In the genomic region with DNA sequence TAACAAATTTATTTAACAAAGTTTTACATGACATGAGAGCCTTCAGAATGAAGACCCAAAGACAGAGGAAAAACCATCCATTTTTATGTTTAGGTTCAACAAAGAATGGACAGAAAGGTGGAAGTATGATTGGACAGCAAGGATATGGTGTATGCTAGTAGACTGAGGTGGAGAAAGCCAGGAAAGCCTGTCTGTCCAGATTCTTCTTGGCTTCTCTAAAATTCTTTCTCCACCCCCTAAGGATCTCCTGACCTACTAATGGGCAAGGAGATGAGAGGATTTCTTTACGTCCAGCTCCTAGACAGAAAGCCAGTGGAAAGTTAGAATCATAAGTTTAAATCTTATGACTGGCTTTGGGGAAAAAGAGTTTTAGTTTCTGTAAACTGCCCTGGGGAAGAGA, we compare ENCODE assay signal across 23 cellular contexts. TPM values are rescaled to one million over a fixed set of nuclear protein-coding genes. Genes with fewer than 3 reads are reported as not detected.
A peak's percentile ranks its signal among the peaks of the same experiment; 100 is the strongest.
DNase-seq lines count a peak whose midpoint lies in the region; ATAC-seq and TF ChIP-seq lines count a peak whose summit lies in the region.
"Had no signal": no experiment of that assay in that cellular context is flagged by ENCODE, and none has a peak within 500 bp of the region (broad histone marks: within the 10 kb centered on the region; RNA-seq: fewer than 3 reads in every experiment).

No MANE protein-coding gene starts in this region.

- no peak overlapping the region for H3K27ac Mint-ChIP-seq in activated CD4-positive, alpha-beta T cell treated with anti-CD3 and anti-CD28 coated beads, Interleukin-2, amount 10 ng/mL, durations not matched to agents 24 days and 14 days
- no peak overlapping the region for H3K27ac Mint-ChIP-seq in activated CD4-positive, alpha-beta T cell treated with anti-CD3 and anti-CD28 coated beads, Interleukin-2, amount 10 ng/mL, durations not matched to agents 7 days and 5 days
- H3K27ac Mint-ChIP-seq in activated T-helper 2 cell treated with anti-CD3 and anti-CD28 coated beads, Interferon-gamma antibody, Interleukin-2, Interleukin-4, amounts not matched to agents 10 μg/mL and 5 μg/mL and 100 μg/mL, durations not matched to agents 14 hours and 24 hours and 36 hours: peak overlapping the region; percentile 68
- H3K27ac Mint-ChIP-seq in naive thymus-derived CD4-positive, alpha-beta T cell: peak overlapping the region in 5 of 9 donors; percentile 10 to 70 (median 38)

- H3K4me1 ChIP-seq in DOHH2 (ENCODE audit: control insufficient read depth, low read length) (peaks cover 51% of the 10 kb centered on the region), SK-N-SH (ENCODE audit: control insufficient read depth in 1 of 2, insufficient read depth in 2 of 2, low read depth in 1 of 2, low read length in 1 of 2) (peaks cover 10 to 13% of the 10 kb centered on the region in 2 experiments; a peak in 3 of 4 replicates)
- peaks cover 13 to 16% of the 10 kb centered on the region in 2 donors for H3K4me1 ChIP-seq in naive thymus-derived CD4-positive, alpha-beta T cell (ENCODE audit: control insufficient read depth in 2 of 2, insufficient read depth in 2 of 2, low read length in 2 of 2)

- no peak overlapping the region for H2AFZ ChIP-seq in SK-N-SH (ENCODE audit: low read depth)

- TF ChIP-seq CTCF in DOHH2 (IDR thresholded peaks at IDR 0.05; ENCODE audit: low read depth, low read length, poor library complexity, severe bottlenecking): no peak
- no peak for TF ChIP-seq CTCF in SK-N-SH (IDR thresholded peaks at IDR 0.05)

- peaks cover 31% of the 10 kb centered on the region for H3K4me1 Mint-ChIP-seq in activated CD4-positive, alpha-beta T cell treated with anti-CD3 and anti-CD28 coated beads, Interleukin-2, amount 10 ng/mL, durations not matched to agents 24 days and 14 days
- peaks cover 45% of the 10 kb centered on the region for H3K4me1 Mint-ChIP-seq in activated CD4-positive, alpha-beta T cell treated with anti-CD3 and anti-CD28 coated beads, Interleukin-2, amount 10 ng/mL, durations not matched to agents 7 days and 5 days
- H3K4me1 Mint-ChIP-seq in activated T-helper 2 cell treated with anti-CD3 and anti-CD28 coated beads, Interferon-gamma antibody, Interleukin-2, Interleukin-4, amounts not matched to agents 10 μg/mL and 5 μg/mL and 100 μg/mL, durations not matched to agents 14 hours and 24 hours and 36 hours (ENCODE audit: low read depth): peaks cover 34% of the 10 kb centered on the region
- H3K4me1 Mint-ChIP-seq in naive thymus-derived CD4-positive, alpha-beta T cell: peaks cover 11 to 53% (median 41%) of the 10 kb centered on the region in 7 donors

- TF ChIP-seq RAD21 in SK-N-SH (IDR thresholded peaks at IDR 0.05; ENCODE audit: low read length): no peak

- H3K36me3 Mint-ChIP-seq in activated CD4-positive, alpha-beta T cell treated with anti-CD3 and anti-CD28 coated beads, Interleukin-2, amount 10 ng/mL, durations not matched to agents 24 days and 14 days (ENCODE audit: low read depth): peaks cover 53% of the 10 kb centered on the region
- peaks cover 44% of the 10 kb centered on the region for H3K36me3 Mint-ChIP-seq in activated CD4-positive, alpha-beta T cell treated with anti-CD3 and anti-CD28 coated beads, Interleukin-2, amount 10 ng/mL, durations not matched to agents 7 days and 5 days (ENCODE audit: low read depth)
- peaks cover 65% of the 10 kb centered on the region for H3K36me3 Mint-ChIP-seq in activated T-helper 2 cell treated with anti-CD3 and anti-CD28 coated beads, Interferon-gamma antibody, Interleukin-2, Interleukin-4, amounts not matched to agents 10 μg/mL and 5 μg/mL and 100 μg/mL, durations not matched to agents 14 hours and 24 hours and 36 hours (ENCODE audit: low read depth)
- H3K36me3 Mint-ChIP-seq in naive thymus-derived CD4-positive, alpha-beta T cell: peaks cover 5 to 43% (median 34%) of the 10 kb centered on the region in 5 donors

- H3K9me2 ChIP-seq in DOHH2 (replicated peaks; ENCODE audit: control insufficient read depth, low read length) (no peaks in the 10 kb centered on the region), SK-N-SH (no peaks in the 10 kb centered on the region)

- no peaks in the 10 kb centered on the region for H3K9me3 ChIP-seq in DOHH2 (ENCODE audit: control insufficient read depth, insufficient read depth, low read length)
- no peaks in the 10 kb centered on the region for H3K9me3 ChIP-seq in naive thymus-derived CD4-positive, alpha-beta T cell (ENCODE audit: control insufficient read depth in 2 of 3, low read length in 3 of 3)
- no peaks in the 10 kb centered on the region for H3K9me3 ChIP-seq in SK-N-SH
- H3K9me3 ChIP-seq: tibial nerve had no signal

- H3K9ac ChIP-seq in SK-N-SH: no peak overlapping the region

- TF ChIP-seq EP300 in SK-N-SH (IDR thresholded peaks at IDR 0.05; ENCODE audit: borderline replicate concordance in 1 of 2, low read depth in 1 of 2, low read length in 1 of 2): no peak

- peak overlapping the region; percentile 39 for H3K4me3 Mint-ChIP-seq in activated CD4-positive, alpha-beta T cell treated with anti-CD3 and anti-CD28 coated beads, Interleukin-2, amount 10 ng/mL, durations not matched to agents 24 days and 14 days
- no peak overlapping the region for H3K4me3 Mint-ChIP-seq in activated CD4-positive, alpha-beta T cell treated with anti-CD3 and anti-CD28 coated beads, Interleukin-2, amount 10 ng/mL, durations not matched to agents 7 days and 5 days
- peak overlapping the region; percentile 26 for H3K4me3 Mint-ChIP-seq in activated T-helper 2 cell treated with anti-CD3 and anti-CD28 coated beads, Interferon-gamma antibody, Interleukin-2, Interleukin-4, amounts not matched to agents 10 μg/mL and 5 μg/mL and 100 μg/mL, durations not matched to agents 14 hours and 24 hours and 36 hours (ENCODE audit: low read depth)
- H3K4me3 Mint-ChIP-seq in naive thymus-derived CD4-positive, alpha-beta T cell: peak overlapping the region in 4 of 10 donors; percentile 12 to 86 (median 24)
- H3K4me3 Mint-ChIP-seq: brain, H9 had no signal

- DNase-seq in activated CD4-positive, alpha-beta T cell treated with anti-CD3 and anti-CD28 coated beads, Interleukin-2, amount 10 ng/mL, durations not matched to agents 24 days and 14 days: no peak
- DNase-seq in activated CD4-positive, alpha-beta T cell treated with anti-CD3 and anti-CD28 coated beads, Interleukin-2, amount 10 ng/mL, durations not matched to agents 7 days and 5 days: no peak
- no peak for DNase-seq in activated T-helper 2 cell treated with anti-CD3 and anti-CD28 coated beads, Interferon-gamma antibody, Interleukin-2, Interleukin-4, amounts not matched to agents 10 μg/mL and 5 μg/mL and 100 μg/mL, durations not matched to agents 14 hours and 24 hours and 36 hours (ENCODE audit: low spot score)
- DNase-seq in naive thymus-derived CD4-positive, alpha-beta T cell: no peak
- DNase-seq in SK-N-SH: no peak
- DNase-seq: activated CD8-positive, alpha-beta memory T cell treated with anti-CD3 and anti-CD28 coated beads, Interleukin-2, amount 50 U/mL, for 4 hours; activated naive CD4-positive, alpha-beta T cell treated with anti-CD3 and anti-CD28 coated beads, Interleukin-2, amount 50 U/mL, for 16 hours; cortex of kidney; EL; H9; left colon; NCI-H1105 treated with DMSO at 0.1 percent for 48 hours; NCI-H2107; NCI-H524 treated with DMSO at 0.1 percent for 48 hours; nucleus accumbens; SHP77 treated with DMSO at 0.1 percent for 48 hours had no signal

- H3F3A ChIP-seq in DOHH2 (ENCODE audit: control insufficient read depth, insufficient read depth) (no peaks in the 10 kb centered on the region), SK-N-SH (replicated peaks; ENCODE audit: insufficient read depth) (peaks cover 28% of the 10 kb centered on the region)

- intact Hi-C loops in activated CD4-positive, alpha-beta T cell treated with anti-CD3 and anti-CD28 coated beads, Interleukin-2, amount 10 ng/mL, durations not matched to agents 24 days and 14 days (cut with micrococcal nuclease): loop anchor here (5.0 to 10.0 kb wide), 2 partner anchors 770 to 792 kb away; a partner anchor contains a TSS
- intact Hi-C loops in activated T-helper 2 cell treated with anti-CD3 and anti-CD28 coated beads, Interferon-gamma antibody, Interleukin-2, Interleukin-4, amounts not matched to agents 10 μg/mL and 5 μg/mL and 100 μg/mL, durations not matched to agents 14 hours and 24 hours and 36 hours (cut with micrococcal nuclease): loop anchor here (5.0 to 10.0 kb wide), 2 partner anchors 37 to 120 kb away; a partner anchor contains a TSS
- intact Hi-C loops in naive thymus-derived CD4-positive, alpha-beta T cell (cut with micrococcal nuclease): loop anchor here (5.0 kb wide), 4 partner anchors 697 to 1182 kb away; a partner anchor contains a TSS

- H3K36me3 ChIP-seq in DOHH2 (ENCODE audit: control insufficient read depth, low read length): peaks cover 79% of the 10 kb centered on the region
- H3K36me3 ChIP-seq in naive thymus-derived CD4-positive, alpha-beta T cell (ENCODE audit: control insufficient read depth in 2 of 3, insufficient read depth in 3 of 3, low read length in 3 of 3): peaks cover 4 to 12% (median 8%) of the 10 kb centered on the region in 3 experiments
- H3K36me3 ChIP-seq in SK-N-SH (replicated peaks in 1 of 2; ENCODE audit: control insufficient read depth in 1 of 2, insufficient read depth in 2 of 2, low read length in 1 of 2): peaks cover 22 to 53% of the 10 kb centered on the region in 2 experiments

- POLR2A ChIA-PET in activated CD4-positive, alpha-beta T cell treated with anti-CD3 and anti-CD28 coated beads, Interleukin-2, amount 10 ng/mL, durations not matched to agents 7 days and 5 days (lab: Charles Lee): no interaction called here
- POLR2A ChIA-PET in naive thymus-derived CD4-positive, alpha-beta T cell (lab: Charles Lee): no interaction called here
- POLR2A ChIA-PET in SK-N-SH (lab: Yijun Ruan, JAX): no interaction called here

- no peak overlapping the region for H3K27ac ChIP-seq in DOHH2 (ENCODE audit: low read depth, low read length)
- no peak overlapping the region for H3K27ac ChIP-seq in naive thymus-derived CD4-positive, alpha-beta T cell (ENCODE audit: low read depth, low read length)
- no peak overlapping the region for H3K27ac ChIP-seq in SK-N-SH (ENCODE audit: low read depth in 2 of 2, low read length in 1 of 2)
- H3K27ac ChIP-seq: foreskin keratinocyte, tibial nerve had no signal

- H3K4me3 ChIP-seq in DOHH2 (ENCODE audit: low read length) (peak overlapping the region; percentile 6; the same call in 1 of the 2 replicates), SK-N-SH (ENCODE audit: low read depth in 2 of 2, low read length in 1 of 2) (no peak overlapping the region)
- no peak overlapping the region for H3K4me3 ChIP-seq in naive thymus-derived CD4-positive, alpha-beta T cell (ENCODE audit: low read length)
- H3K4me3 ChIP-seq: tibial nerve had no signal

- H4K20me1 ChIP-seq in DOHH2 (ENCODE audit: control insufficient read depth, insufficient read depth, low read depth, low read length): no peaks in the 10 kb centered on the region; the same call in 1 of the 2 replicates
- no peaks in the 10 kb centered on the region for H4K20me1 ChIP-seq in SK-N-SH (ENCODE audit: insufficient read depth)

- H3K79me2 ChIP-seq in DOHH2 (ENCODE audit: control insufficient read depth, low read length) (peaks cover 83% of the 10 kb centered on the region), SK-N-SH (ENCODE audit: insufficient read depth) (peaks cover 61% of the 10 kb centered on the region)

- no peaks in the 10 kb centered on the region for H3K27me3 ChIP-seq in DOHH2 (ENCODE audit: control insufficient read depth, low read length)
- no peaks in the 10 kb centered on the region for H3K27me3 ChIP-seq in naive thymus-derived CD4-positive, alpha-beta T cell (ENCODE audit: control insufficient read depth in 2 of 2, insufficient read depth in 2 of 2, low read length in 2 of 2)
- no peaks in the 10 kb centered on the region for H3K27me3 ChIP-seq in SK-N-SH (ENCODE audit: insufficient read depth)
- H3K27me3 ChIP-seq: foreskin keratinocyte, tibial nerve had no signal

- WGBS in SK-N-SH (ENCODE audit: low lambda C conversion rate): 86% methylated on average over 1 of the region's 1 CpG

- H3K27me3 Mint-ChIP-seq in activated CD4-positive, alpha-beta T cell treated with anti-CD3 and anti-CD28 coated beads, Interleukin-2, amount 10 ng/mL, durations not matched to agents 24 days and 14 days: no peaks in the 10 kb centered on the region
- no peaks in the 10 kb centered on the region for H3K27me3 Mint-ChIP-seq in activated CD4-positive, alpha-beta T cell treated with anti-CD3 and anti-CD28 coated beads, Interleukin-2, amount 10 ng/mL, durations not matched to agents 7 days and 5 days
- no peaks in the 10 kb centered on the region for H3K27me3 Mint-ChIP-seq in activated T-helper 2 cell treated with anti-CD3 and anti-CD28 coated beads, Interferon-gamma antibody, Interleukin-2, Interleukin-4, amounts not matched to agents 10 μg/mL and 5 μg/mL and 100 μg/mL, durations not matched to agents 14 hours and 24 hours and 36 hours (ENCODE audit: low read depth)
- no peaks in the 10 kb centered on the region for H3K27me3 Mint-ChIP-seq in naive thymus-derived CD4-positive, alpha-beta T cell

- no peaks in the 10 kb centered on the region for H3K9me3 Mint-ChIP-seq in activated CD4-positive, alpha-beta T cell treated with anti-CD3 and anti-CD28 coated beads, Interleukin-2, amount 10 ng/mL, durations not matched to agents 24 days and 14 days
- H3K9me3 Mint-ChIP-seq in activated CD4-positive, alpha-beta T cell treated with anti-CD3 and anti-CD28 coated beads, Interleukin-2, amount 10 ng/mL, durations not matched to agents 7 days and 5 days: no peaks in the 10 kb centered on the region
- H3K9me3 Mint-ChIP-seq in activated T-helper 2 cell treated with anti-CD3 and anti-CD28 coated beads, Interferon-gamma antibody, Interleukin-2, Interleukin-4, amounts not matched to agents 10 μg/mL and 5 μg/mL and 100 μg/mL, durations not matched to agents 14 hours and 24 hours and 36 hours: no peaks in the 10 kb centered on the region
- no peaks in the 10 kb centered on the region for H3K9me3 Mint-ChIP-seq in naive thymus-derived CD4-positive, alpha-beta T cell
- H3K9me3 Mint-ChIP-seq: brain, H9 had no signal

- CTCF ChIA-PET in activated CD4-positive, alpha-beta T cell treated with anti-CD3 and anti-CD28 coated beads, Interleukin-2, amount 10 ng/mL, durations not matched to agents 7 days and 5 days (lab: Charles Lee): interaction anchor here (0.7 to 1.3 kb wide), 2 partner anchors 10 to 97 kb away, joined by 3 read pairs; no protein-coding TSS in a partner anchor
- CTCF ChIA-PET in naive thymus-derived CD4-positive, alpha-beta T cell (lab: Charles Lee): no interaction called here
- CTCF ChIA-PET in SK-N-SH (lab: Yijun Ruan, JAX): no interaction called here

- H3K4me2 ChIP-seq in DOHH2 (ENCODE audit: low read length) (peak overlapping the region; percentile 79), SK-N-SH (no peak overlapping the region)

- ATAC-seq in naive thymus-derived CD4-positive, alpha-beta T cell: no peak
- ATAC-seq in GM18861 (IDR thresholded peaks at IDR 0.05; ENCODE audit: unreplicated experiment) (no peak), GM18867 (IDR thresholded peaks at IDR 0.05; ENCODE audit: unreplicated experiment) (no peak)
- ATAC-seq: activated CD4-positive, CD25-positive, alpha-beta regulatory T cell treated with anti-CD3 and anti-CD28 coated beads, Interleukin-2, amount 50 U/mL, for 24 hours; foreskin keratinocyte; left colon had no signal

RNA-seq across cellular contexts. Expression of a gene that starts 3.0 kb away (rescaled TPM):
- total RNA-seq in activated CD4-positive, alpha-beta T cell treated with anti-CD3 and anti-CD28 coated beads, Interleukin-2, amount 10 ng/mL, durations not matched to agents 24 days and 14 days: 316 and 322 TPM in 2 replicates
- total RNA-seq in activated CD4-positive, alpha-beta T cell treated with anti-CD3 and anti-CD28 coated beads, Interleukin-2, amount 10 ng/mL, durations not matched to agents 7 days and 5 days: 100 to 1,000 TPM; 143 to 179 TPM
- 284 and 296 TPM in 2 replicates for total RNA-seq in activated T-helper 2 cell treated with anti-CD3 and anti-CD28 coated beads, Interferon-gamma antibody, Interleukin-2, Interleukin-4, amounts not matched to agents 10 μg/mL and 5 μg/mL and 100 μg/mL, durations not matched to agents 14 hours and 24 hours and 36 hours
- total RNA-seq in naive thymus-derived CD4-positive, alpha-beta T cell: 100 to 1,000 TPM in 1 of 5 experiments, 10 to 100 TPM in 4; 62.1 to 170 (median 83.2) TPM
- polyA plus RNA-seq in naive thymus-derived CD4-positive, alpha-beta T cell: 100 to 1,000 TPM; 170 to 205 TPM
- 108 and 128 TPM in 2 replicates for polyA plus RNA-seq in SK-N-SH (2012; rRNA removed)
- 122 and 133 TPM in 2 replicates for polyA plus RNA-seq in SK-N-SH (2012; cell fraction: cytosol; rRNA removed)
- polyA plus RNA-seq in SK-N-SH (2012; cell fraction: nucleus; rRNA removed): 126 and 149 TPM in 2 replicates

Comparison
In these comparisons a context has a peak if more than half of its experiments do, and no peak if none do; other contexts are left out.
1. H3K27ac Mint-ChIP-seq: peak in activated T-helper 2 cell treated with anti-CD3 and anti-CD28 coated beads, Interferon-gamma antibody, Interleukin-2, Interleukin-4, amounts not matched to agents 10 μg/mL and 5 μg/mL and 100 μg/mL, durations not matched to agents 14 hours and 24 hours and 36 hours (single experiment) and naive thymus-derived CD4-positive, alpha-beta T cell (5 of 9); none in activated CD4-positive, alpha-beta T cell treated with anti-CD3 and anti-CD28 coated beads, Interleukin-2, amount 10 ng/mL, durations not matched to agents 24 days and 14 days (single experiment) and activated CD4-positive, alpha-beta T cell treated with anti-CD3 and anti-CD28 coated beads, Interleukin-2, amount 10 ng/mL, durations not matched to agents 7 days and 5 days (single experiment).